ENCODE assay signal across 19 cellular contexts in the genomic region with DNA sequence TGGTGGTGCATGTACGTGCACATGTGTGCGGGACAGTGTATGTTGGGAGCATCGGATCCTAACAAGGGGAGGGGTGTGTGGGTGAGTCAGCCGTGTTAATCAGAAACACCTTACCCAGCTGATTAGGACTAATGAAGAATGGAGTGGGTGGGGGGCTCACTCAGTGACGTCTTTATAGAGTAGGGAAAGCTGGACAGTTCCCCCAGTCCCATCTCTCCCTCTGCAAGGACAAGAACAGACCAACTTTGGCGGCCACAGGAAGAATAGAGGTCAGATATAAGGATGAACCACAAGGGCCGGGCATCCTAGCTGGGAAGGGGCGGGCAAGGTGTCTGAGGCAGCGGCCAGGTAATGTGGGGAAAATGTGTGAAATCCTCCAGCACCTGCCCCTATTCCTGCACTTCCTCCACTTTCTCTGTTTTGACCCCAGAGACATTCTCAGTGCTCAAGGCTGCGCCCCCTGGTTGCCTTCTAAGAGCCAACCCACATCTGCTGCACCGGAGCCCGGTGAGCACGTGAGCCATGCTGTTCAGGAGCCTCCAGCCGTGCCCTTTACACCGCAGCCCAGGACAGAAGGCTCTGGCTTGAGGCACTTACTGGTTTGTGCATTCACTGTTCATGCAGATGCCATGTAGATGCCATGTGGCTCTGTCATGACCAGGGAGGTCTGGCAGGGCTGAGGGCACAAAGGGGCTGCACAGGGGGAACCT. TPM values are rescaled to one million over a fixed set of nuclear protein-coding genes. Genes with fewer than 3 reads are reported as not detected.
DNase-seq lines count a peak whose midpoint lies in the region; ATAC-seq, FAIRE-seq and TF ChIP-seq lines count a peak whose summit lies in the region.
"Had no signal": no experiment of that assay in that cellular context is flagged by ENCODE, and none has a peak within 500 bp of the region (broad histone marks: within the 10 kb centered on the region; RNA-seq: fewer than 3 reads in every experiment).

No MANE protein-coding gene starts in this region.

- H3K27me3 ChIP-seq in GM12878 (replicated peaks in 1 of 2; ENCODE audit: control insufficient read depth in 2 of 2, insufficient read depth in 2 of 2, low read length in 1 of 2): no peaks in the 10 kb centered on the region; a peak in 2 of 4 replicates
- no peaks in the 10 kb centered on the region for H3K27me3 ChIP-seq in parathyroid adenoma (ENCODE audit: control insufficient read depth, insufficient read depth, low read length)
- H3K27me3 ChIP-seq: right lobe of liver had no signal

- SMC1A ChIA-PET in GM12878 (lab: Charles Lee; ENCODE audit: uncharacterized antibody, unreplicated experiment): interaction anchor here (3.7 to 5.9 kb wide), 3 partner anchors 9 to 17 kb away, joined by 27 to 56 read pairs (median 39); partner anchors contain the start of gene TBX21

- POLR2A ChIA-PET in activated CD8-positive, alpha-beta T cell treated with anti-CD3 and anti-CD28 coated beads, Interleukin-2, amount 10 ng/mL, durations not matched to agents 7 days and 5 days (lab: Charles Lee): no interaction called here
- POLR2A ChIA-PET in activated CD8-positive, alpha-beta T cell treated with anti-CD3 and anti-CD28 coated beads for 36 hours (lab: Charles Lee): interaction anchor here (0.8 to 11.4 kb wide), 4 partner anchors 10 to 26 kb away, joined by 3 to 233 read pairs (median 108); partner anchors contain the start of gene TBX21
- POLR2A ChIA-PET in GM12878 (lab: Charles Lee): interaction anchor here (1.7 to 7.3 kb wide), 2 partner anchors 14 to 19 kb away, joined by 7 to 76 read pairs; partner anchors contain the start of gene TBX21

- FAIRE-seq in GM12878 (lab: Jason Lieb, UNC): no peak

- H3K27me3 Mint-ChIP-seq in activated CD8-positive, alpha-beta T cell treated with anti-CD3 and anti-CD28 coated beads, Interleukin-2, amount 10 ng/mL, durations not matched to agents 7 days and 5 days (ENCODE audit: low read depth): no peaks in the 10 kb centered on the region
- no peaks in the 10 kb centered on the region for H3K27me3 Mint-ChIP-seq in activated CD8-positive, alpha-beta T cell treated with anti-CD3 and anti-CD28 coated beads for 36 hours

- RAD21 ChIA-PET in GM12878 (lab: Charles Lee; ENCODE audit: unreplicated experiment): interaction anchor here (1.1 to 8.3 kb wide), 4 partner anchors 8 to 50 kb away, joined by 3 to 142 read pairs (median 6); no protein-coding TSS in a partner anchor

- intact Hi-C loops in activated CD8-positive, alpha-beta T cell treated with anti-CD3 and anti-CD28 coated beads for 36 hours (cut with micrococcal nuclease): no loop called here
- intact Hi-C loops in GM12878 (cut with micrococcal nuclease; ENCODE audit: unreplicated experiment): loop anchor here (2.0 kb wide), 1 partner anchor 19 kb away; the partner anchor contains the start of gene TBX21

- no peaks in the 10 kb centered on the region for H3K36me3 Mint-ChIP-seq in activated CD8-positive, alpha-beta T cell treated with anti-CD3 and anti-CD28 coated beads, Interleukin-2, amount 10 ng/mL, durations not matched to agents 7 days and 5 days (ENCODE audit: low read depth)
- H3K36me3 Mint-ChIP-seq in activated CD8-positive, alpha-beta T cell treated with anti-CD3 and anti-CD28 coated beads for 36 hours (ENCODE audit: low read depth): peaks cover 17% of the 10 kb centered on the region

- no peak overlapping the region for H3K4me3 Mint-ChIP-seq in activated CD8-positive, alpha-beta T cell treated with anti-CD3 and anti-CD28 coated beads, Interleukin-2, amount 10 ng/mL, durations not matched to agents 7 days and 5 days
- H3K4me3 Mint-ChIP-seq in activated CD8-positive, alpha-beta T cell treated with anti-CD3 and anti-CD28 coated beads for 36 hours: no peak overlapping the region
- H3K4me3 Mint-ChIP-seq: nephron had no signal

- H3K36me3 ChIP-seq in GM12878 (ENCODE audit: control insufficient read depth in 2 of 2, insufficient read depth in 2 of 2, low read length in 1 of 2) (no peaks in the 10 kb centered on the region), parathyroid adenoma (ENCODE audit: control insufficient read depth, insufficient read depth, low read length) (no peaks in the 10 kb centered on the region)
- H3K36me3 ChIP-seq: right lobe of liver had no signal

- CTCF ChIA-PET in activated CD8-positive, alpha-beta T cell treated with anti-CD3 and anti-CD28 coated beads, Interleukin-2, amount 10 ng/mL, durations not matched to agents 7 days and 5 days (lab: Charles Lee): interaction anchor here (0.6 to 6.7 kb wide), 4 partner anchors 15 to 17 kb away, joined by 3 to 113 read pairs (median 51); partner anchors contain the start of gene TBX21
- CTCF ChIA-PET in activated CD8-positive, alpha-beta T cell treated with anti-CD3 and anti-CD28 coated beads for 36 hours (lab: Charles Lee): interaction anchor here (1.1 to 13.9 kb wide), 2 partner anchors 11 to 16 kb away, joined by 3 to 240 read pairs; no protein-coding TSS in a partner anchor
- CTCF ChIA-PET in GM12878 (lab: Yijun Ruan, JAX): interaction anchor here (1.2 to 9.0 kb wide), 8 partner anchors 11 to 49 kb away, joined by 3 to 229 read pairs (median 5); partner anchors contain the start of gene TBX21

- no peak for DNase-seq in activated CD8-positive, alpha-beta T cell treated with anti-CD3 and anti-CD28 coated beads, Interleukin-2, amount 10 ng/mL, durations not matched to agents 7 days and 5 days
- DNase-seq in activated CD8-positive, alpha-beta T cell treated with anti-CD3 and anti-CD28 coated beads for 36 hours: no peak
- DNase-seq in GM12878 (ENCODE audit: low read depth, low spot score) (no peak), NCI-H526 treated with DMSO at 0.1 percent for 48 hours (lab: John Stamatoyannopoulos, UW) (no peak), NCI-H524 treated with DMSO at 0.1 percent for 48 hours (lab: John Stamatoyannopoulos, UW) (no peak)
- DNase-seq: activated CD4-positive, alpha-beta T cell treated with anti-CD3 and anti-CD28 coated beads for 48 hours; activated naive CD4-positive, alpha-beta T cell treated with Interleukin-2 at 50 U/mL for 16 hours; DMS53; GOT3; NCI-H2081; right lobe of liver; stimulated activated CD4-positive, alpha-beta T cell treated with anti-CD3 and anti-CD28 coated beads, Interleukin-4, amount 100 ng/mL, for 24 hours; stimulated activated naive CD4-positive, alpha-beta T cell had no signal

- TF ChIP-seq RAD21 in GM12878 (IDR thresholded peaks at IDR 0.05; ENCODE audit: insufficient read depth, low read depth, low read length): no peak

- 19% methylated on average over 15 of the region's 15 CpGs for WGBS in GM12878 (ENCODE audit: insufficient coverage, insufficient replicate concordance, low lambda C conversion rate, missing lambda C conversion rate)

- peaks cover 61% of the 10 kb centered on the region for H3K4me1 ChIP-seq in GM12878 (ENCODE audit: control insufficient read depth, insufficient read depth, low read length)
- no peaks in the 10 kb centered on the region for H3K4me1 ChIP-seq in parathyroid adenoma

- no peaks in the 10 kb centered on the region for H3K79me2 ChIP-seq in GM12878 (ENCODE audit: control insufficient read depth, insufficient read depth, low read length)
- no peaks in the 10 kb centered on the region for H3K79me2 ChIP-seq in parathyroid adenoma

- in situ Hi-C loops in GM12878 (cut with MboI): no loop called here

- peaks cover 75% of the 10 kb centered on the region for H3K4me1 Mint-ChIP-seq in activated CD8-positive, alpha-beta T cell treated with anti-CD3 and anti-CD28 coated beads, Interleukin-2, amount 10 ng/mL, durations not matched to agents 7 days and 5 days (ENCODE audit: low read depth)
- peaks cover 86% of the 10 kb centered on the region for H3K4me1 Mint-ChIP-seq in activated CD8-positive, alpha-beta T cell treated with anti-CD3 and anti-CD28 coated beads for 36 hours (ENCODE audit: low read depth)

- H3K9me3 ChIP-seq in GM12878 (replicated peaks; ENCODE audit: control insufficient read depth, insufficient read depth, low read length) (no peaks in the 10 kb centered on the region), parathyroid adenoma (ENCODE audit: control insufficient read depth, low read length) (no peaks in the 10 kb centered on the region)
- H3K9me3 ChIP-seq: right lobe of liver had no signal

- ATAC-seq in activated CD8-positive, alpha-beta T cell treated with anti-CD3 and anti-CD28 coated beads, Interleukin-2, amount 10 ng/mL, durations not matched to agents 7 days and 5 days: no peak
- no peak for ATAC-seq in activated CD8-positive, alpha-beta T cell treated with anti-CD3 and anti-CD28 coated beads for 36 hours
- ATAC-seq in HG02759 (IDR thresholded peaks at IDR 0.05; ENCODE audit: unreplicated experiment) (peak; percentile 14), GM12878 (peak; percentile 40), HG03439 (IDR thresholded peaks at IDR 0.05; ENCODE audit: unreplicated experiment) (no peak)
- ATAC-seq: left lobe of liver had no signal

- H2AFZ ChIP-seq in GM12878 (ENCODE audit: control insufficient read depth, low read depth, low read length) (no peak overlapping the region), parathyroid adenoma (peak overlapping the region; percentile 28)

- H3K4me3 ChIP-seq in GM12878 (no peak overlapping the region), parathyroid adenoma (ENCODE audit: low read depth, low read length) (no peak overlapping the region)
- H3K4me3 ChIP-seq: right lobe of liver had no signal

- H3K9me3 Mint-ChIP-seq in activated CD8-positive, alpha-beta T cell treated with anti-CD3 and anti-CD28 coated beads, Interleukin-2, amount 10 ng/mL, durations not matched to agents 7 days and 5 days (ENCODE audit: insufficient read depth): no peaks in the 10 kb centered on the region
- no peaks in the 10 kb centered on the region for H3K9me3 Mint-ChIP-seq in activated CD8-positive, alpha-beta T cell treated with anti-CD3 and anti-CD28 coated beads for 36 hours
- H3K9me3 Mint-ChIP-seq: nephron had no signal

- TF ChIP-seq EP300 in GM12878 (IDR thresholded peaks at IDR 0.05; ENCODE audit: borderline replicate concordance in 1 of 2, control insufficient read depth in 1 of 2, low read depth in 2 of 2, low read length in 2 of 2): no peak

- no peak overlapping the region for H3K9ac ChIP-seq in GM12878 (ENCODE audit: control insufficient read depth, insufficient read depth, low read length)
- H3K9ac ChIP-seq in parathyroid adenoma: no peak overlapping the region

- no peak for TF ChIP-seq POLR2A in GM12878 (IDR thresholded peaks at IDR 0.05; ENCODE audit: low read depth, low read length)

- H3K27ac ChIP-seq in GM12878 (ENCODE audit: control insufficient read depth, insufficient read depth): no peak overlapping the region
- no peak overlapping the region for H3K27ac ChIP-seq in parathyroid adenoma
- H3K27ac ChIP-seq: epithelial cell of prostate, right lobe of liver had no signal

- no peaks in the 10 kb centered on the region; the same call in 1 of the 2 replicates for H4K20me1 ChIP-seq in GM12878 (ENCODE audit: control insufficient read depth, insufficient read depth)

- H3K4me2 ChIP-seq in GM12878 (ENCODE audit: control insufficient read depth, insufficient read depth) (peak overlapping the region; percentile 61), parathyroid adenoma (ENCODE audit: low read length) (no peak overlapping the region)

- TF ChIP-seq CTCF in activated CD8-positive, alpha-beta T cell treated with anti-CD3 and anti-CD28 coated beads for 36 hours (IDR thresholded peaks at IDR 0.05): no peak
- TF ChIP-seq CTCF in GM12878 (IDR thresholded peaks at IDR 0.05 in 2 of 3, conservative IDR thresholded peaks at IDR 0.05 in 1 of 3; ENCODE audit: control insufficient read depth in 2 of 3, extremely low read depth in 1 of 3, insufficient read depth in 1 of 3, low read depth in 3 of 3, low read length in 3 of 3): peak; percentile 22 to 27 (median 23); a peak in 5 of 6 replicates
- no peak for TF ChIP-seq CTCF in parathyroid adenoma (IDR thresholded peaks at IDR 0.05)

- BruUV-seq in GM12878 (replicated peaks; lab: Mats Ljungman, UMichigan): no TSS peak

- peak overlapping the region; percentile 59 for H3K27ac Mint-ChIP-seq in activated CD8-positive, alpha-beta T cell treated with anti-CD3 and anti-CD28 coated beads, Interleukin-2, amount 10 ng/mL, durations not matched to agents 7 days and 5 days
- H3K27ac Mint-ChIP-seq in activated CD8-positive, alpha-beta T cell treated with anti-CD3 and anti-CD28 coated beads for 36 hours: no peak overlapping the region
- H3K27ac Mint-ChIP-seq: nephron had no signal

RNA-seq across cellular contexts. Expression of gene TBX21, which starts 18.9 kb away (rescaled TPM):
- total RNA-seq in activated CD8-positive, alpha-beta T cell treated with anti-CD3 and anti-CD28 coated beads, Interleukin-2, amount 10 ng/mL, durations not matched to agents 7 days and 5 days: 10 to 100 TPM; 27.4 to 27.5 TPM
- 10 to 100 TPM; 53.0 to 56.9 TPM for total RNA-seq in activated CD8-positive, alpha-beta T cell treated with anti-CD3 and anti-CD28 coated beads for 36 hours
- total RNA-seq in GM12878 (2013; cell fraction: nucleolus; rRNA removed): 7.7 and 9.6 TPM in 2 replicates
- total RNA-seq in GM12878 (2014; rRNA removed) (7.9 and 8.4 TPM in 2 replicates), GM12878 (2014; rRNA removed; fragmentation: Illumina TruSeq; extraction: Trizol) (3.2 and 4.1 TPM in 2 replicates), GM12878 (2021) (8.3 and 9.5 TPM in 2 replicates)
- polyA plus RNA-seq in GM12878 (2011; ENCODE audit: low read depth): 2.3 TPM
- polyA plus RNA-seq in GM12878 (2011; rRNA removed) (8.6 and 9.6 TPM in 2 replicates), GM12878 (2014; fragmentation: Illumina TruSeq; extraction: Trizol) (4.8 and 6.0 TPM in 2 replicates), GM12878 (2014; fragmentation: Nextera tagmentation; extraction: Ambion mirVana) (1 to 10 TPM in 1 of 2 experiments, under 1 TPM in 1; 0.63 to 1.8 TPM), GM12878 (2014; rRNA removed) (6.0 and 6.3 TPM in 2 replicates), GM12878 (2016; fragmentation: Nextera tagmentation; extraction: Ambion mirVana) (1 to 10 TPM; 1.6 to 1.7 TPM)
- 11.3 and 12.2 TPM in 2 replicates for polyA plus RNA-seq in GM12878 (2011; cell fraction: cytosol; rRNA removed)
- 21.6 and 25.3 TPM in 2 replicates for polyA plus RNA-seq in GM12878 (2011; cell fraction: nucleus; rRNA removed)
- polyA plus RNA-seq in GM12878 (2012): 4.7 and 7.3 TPM in 2 replicates
- 6.6 and 12.4 TPM in 2 replicates for polyA minus RNA-seq in GM12878 (2011; rRNA and poly(A)+ RNA removed)
- 6.7 and 10.3 TPM in 2 replicates for polyA minus RNA-seq in GM12878 (2011; cell fraction: cytosol; rRNA and poly(A)+ RNA removed)
- 9.1 and 11.5 TPM in 2 replicates for polyA minus RNA-seq in GM12878 (2011; cell fraction: nucleus; rRNA and poly(A)+ RNA removed)

RNA-seq across cellular contexts. Expression of gene TBKBP1, which starts 20.2 kb away (rescaled TPM):
- total RNA-seq in activated CD8-positive, alpha-beta T cell treated with anti-CD3 and anti-CD28 coated beads, Interleukin-2, amount 10 ng/mL, durations not matched to agents 7 days and 5 days: 1 to 10 TPM; 2.4 to 3.7 TPM
- 10 to 100 TPM; 12.4 to 13.6 TPM for total RNA-seq in activated CD8-positive, alpha-beta T cell treated with anti-CD3 and anti-CD28 coated beads for 36 hours
- 10.4 and 10.6 TPM in 2 replicates for total RNA-seq in GM12878 (2013; cell fraction: nucleolus; rRNA removed)
- total RNA-seq in GM12878 (2014; rRNA removed) (0.11 and 0.23 TPM in 2 replicates), GM12878 (2014; rRNA removed; fragmentation: Illumina TruSeq; extraction: Trizol) (0.18 and 0.85 TPM in 2 replicates), GM12878 (2021) (0.69 and 1.5 TPM in 2 replicates)
- 0.79 TPM for polyA plus RNA-seq in GM12878 (2011; ENCODE audit: low read depth)
- polyA plus RNA-seq in GM12878 (2011; rRNA removed) (2.0 and 2.7 TPM in 2 replicates), GM12878 (2014; fragmentation: Illumina TruSeq; extraction: Trizol) (0.38 TPM in 1 of 2 replicates, not detected in the other), GM12878 (2014; fragmentation: Nextera tagmentation; extraction: Ambion mirVana) (not detected), GM12878 (2014; rRNA removed) (0.74 and 1.4 TPM in 2 replicates), GM12878 (2016; fragmentation: Nextera tagmentation; extraction: Ambion mirVana) (under 1 TPM in 1 of 2 experiments, not detected in 1; 0.11 TPM)
- polyA plus RNA-seq in GM12878 (2011; cell fraction: cytosol; rRNA removed): 1.9 and 3.5 TPM in 2 replicates
- 18.8 and 22.1 TPM in 2 replicates for polyA plus RNA-seq in GM12878 (2011; cell fraction: nucleus; rRNA removed)
- 1.8 and 2.9 TPM in 2 replicates for polyA plus RNA-seq in GM12878 (2012)
- polyA minus RNA-seq in GM12878 (2011; rRNA and poly(A)+ RNA removed): 1.4 and 1.8 TPM in 2 replicates
- polyA minus RNA-seq in GM12878 (2011; cell fraction: cytosol; rRNA and poly(A)+ RNA removed): 0.94 and 1.1 TPM in 2 replicates
- 1.8 and 2.7 TPM in 2 replicates for polyA minus RNA-seq in GM12878 (2011; cell fraction: nucleus; rRNA and poly(A)+ RNA removed)

Comparison
In these comparisons a context has a peak if more than half of its experiments do, and no peak if none do; other contexts are left out.
1. ATAC-seq: peak in HG02759 (single experiment) and GM12878 (single experiment); none in activated CD8-positive, alpha-beta T cell treated with anti-CD3 and anti-CD28 coated beads, Interleukin-2, amount 10 ng/mL, durations not matched to agents 7 days and 5 days (single experiment), activated CD8-positive, alpha-beta T cell treated with anti-CD3 and anti-CD28 coated beads for 36 hours (single experiment) and HG03439 (single experiment).
2. CTCF ChIP-seq: peak in GM12878 (3 of 3); none in activated CD8-positive, alpha-beta T cell treated with anti-CD3 and anti-CD28 coated beads for 36 hours (single experiment) and parathyroid adenoma (single experiment).